In the genomic region with DNA sequence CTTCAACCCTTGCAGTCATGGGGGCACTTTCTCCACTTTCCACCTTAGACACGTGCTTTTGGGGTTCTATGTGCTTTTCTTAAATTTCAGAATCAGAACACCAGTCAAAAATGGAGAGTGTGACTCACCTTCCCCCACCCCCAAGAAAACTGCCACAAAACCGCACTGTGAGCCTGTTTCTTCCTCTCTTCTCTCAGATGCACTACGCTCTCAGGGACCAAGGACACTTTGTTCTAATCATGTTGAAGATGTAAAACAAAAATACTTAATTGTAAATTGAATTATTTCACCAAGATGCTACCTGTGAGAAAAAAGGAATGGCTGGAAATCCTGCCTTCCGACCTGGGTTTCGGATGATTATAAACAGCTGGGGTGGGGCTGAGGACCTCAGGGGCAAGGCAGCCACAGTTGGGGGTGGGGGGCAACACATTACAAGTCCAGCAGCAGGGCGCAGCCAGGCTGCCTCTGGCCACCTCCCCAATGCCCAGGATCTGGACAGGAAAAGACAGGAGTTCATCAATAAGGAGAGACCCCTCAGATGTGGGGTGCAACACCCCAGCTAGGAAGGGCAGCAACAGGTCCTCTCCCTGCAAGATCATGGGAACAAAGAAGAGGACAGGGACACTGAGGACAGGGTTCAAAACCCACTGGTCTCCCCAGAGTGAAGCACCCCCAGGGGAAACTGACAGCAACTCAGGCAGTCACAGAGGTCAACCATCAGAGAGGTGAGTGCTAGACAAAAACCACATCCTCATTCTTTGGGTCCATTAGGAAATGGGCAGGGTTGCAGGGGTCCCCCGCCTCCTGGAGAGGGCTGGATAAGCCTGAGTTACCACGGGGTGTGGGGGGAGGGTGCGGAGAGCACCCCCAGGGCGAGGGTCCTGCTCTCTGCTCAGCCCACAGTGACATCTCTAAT, we compare ENCODE assay signal across 8 cellular contexts. TPM values are rescaled to one million over a fixed set of nuclear protein-coding genes. Genes with fewer than 3 reads are reported as not detected.
DNase-seq lines count a peak whose midpoint lies in the region; ATAC-seq and TF ChIP-seq lines count a peak whose summit lies in the region.

No MANE protein-coding gene starts in this region.

- H3K27ac ChIP-seq in right cardiac atrium (ENCODE audit: low read length) (peak overlapping the region; percentile 13), substantia nigra (ENCODE audit: low read depth, low read length, poor library complexity, severe bottlenecking) (peak overlapping the region; percentile 71), WERI-Rb-1 (no peak overlapping the region)

- peak overlapping the region; percentile 87 for H3K27ac Mint-ChIP-seq in activated CD8-positive, alpha-beta memory T cell treated with anti-CD3 and anti-CD28 coated beads, Interleukin-2, amount 10 ng/mL, durations not matched to agents 7 days and 5 days

- ATAC-seq in right cardiac atrium (peak in 1 of 2 donors; percentile 26), SK-N-SH treated with all-trans-retinoic acid at 6 μM for 48 hours (no peak)
- peak; percentile 72 for ATAC-seq in activated CD8-positive, alpha-beta memory T cell treated with anti-CD3 and anti-CD28 coated beads, Interleukin-2, amount 10 ng/mL, durations not matched to agents 7 days and 5 days

- H3K27me3 Mint-ChIP-seq in activated CD8-positive, alpha-beta memory T cell treated with anti-CD3 and anti-CD28 coated beads, Interleukin-2, amount 10 ng/mL, durations not matched to agents 7 days and 5 days = no peaks in the 10 kb centered on the region

- 77% methylated on average over 10 of the region's 10 CpGs for WGBS in right cardiac atrium

- H3K4me1 ChIP-seq in right cardiac atrium (ENCODE audit: control insufficient read depth, insufficient read depth, low read length) = no peaks in the 10 kb centered on the region

- no peaks in the 10 kb centered on the region for H3K9me3 Mint-ChIP-seq in activated CD8-positive, alpha-beta memory T cell treated with anti-CD3 and anti-CD28 coated beads, Interleukin-2, amount 10 ng/mL, durations not matched to agents 7 days and 5 days (ENCODE audit: low read depth)

- no peaks in the 10 kb centered on the region for H3K9me3 ChIP-seq in right cardiac atrium (ENCODE audit: control insufficient read depth, low read length)
- H3K9me3 ChIP-seq in WERI-Rb-1 (ENCODE audit: severe bottlenecking) = no peaks in the 10 kb centered on the region

- H3K4me3 ChIP-seq in right cardiac atrium (ENCODE audit: low read length) (no peak overlapping the region), WERI-Rb-1 (ENCODE audit: low read depth, low read length) (no peak overlapping the region)

- CTCF ChIA-PET in activated CD8-positive, alpha-beta memory T cell treated with anti-CD3 and anti-CD28 coated beads, Interleukin-2, amount 10 ng/mL, durations not matched to agents 7 days and 5 days (lab: Charles Lee) = interaction anchor here (1.1 to 2.4 kb wide), 8 partner anchors 10 to 89 kb away, joined by 3 to 8 read pairs (median 4); no protein-coding TSS in a partner anchor

- H3K27me3 ChIP-seq in right cardiac atrium (ENCODE audit: control insufficient read depth, insufficient read depth) (no peaks in the 10 kb centered on the region), WERI-Rb-1 (ENCODE audit: insufficient read depth, low read depth, severe bottlenecking) (no peaks in the 10 kb centered on the region)

- H3K4me1 Mint-ChIP-seq in activated CD8-positive, alpha-beta memory T cell treated with anti-CD3 and anti-CD28 coated beads, Interleukin-2, amount 10 ng/mL, durations not matched to agents 7 days and 5 days = peaks cover 96% of the 10 kb centered on the region

- intact Hi-C loops in right cardiac atrium (cut with DNase I) = no loop called here
- intact Hi-C loops in cardiac septum (cut with DNase I) = no loop called here

- TF ChIP-seq CTCF in WERI-Rb-1 (IDR thresholded peaks at IDR 0.05; ENCODE audit: low read depth, low read length) = no peak

- H3K36me3 ChIP-seq in WERI-Rb-1 = no peaks in the 10 kb centered on the region

- peaks cover 77% of the 10 kb centered on the region for H3K36me3 Mint-ChIP-seq in activated CD8-positive, alpha-beta memory T cell treated with anti-CD3 and anti-CD28 coated beads, Interleukin-2, amount 10 ng/mL, durations not matched to agents 7 days and 5 days

- H3K4me3 Mint-ChIP-seq in activated CD8-positive, alpha-beta memory T cell treated with anti-CD3 and anti-CD28 coated beads, Interleukin-2, amount 10 ng/mL, durations not matched to agents 7 days and 5 days = peak overlapping the region; percentile 68

- DNase-seq in right cardiac atrium (peak in 1 of 3 donors; percentile 26), cardiac septum (ENCODE audit: low spot score) (no peak), KG1 (lab: John Stamatoyannopoulos, UW) (peak; percentile 37), mesenteric fat pad (ENCODE audit: low spot score) (peak; percentile 68), substantia nigra (lab: John Stamatoyannopoulos, UW) (no peak), WERI-Rb-1 (no peak)
- DNase-seq in activated CD8-positive, alpha-beta memory T cell treated with anti-CD3 and anti-CD28 coated beads, Interleukin-2, amount 10 ng/mL, durations not matched to agents 7 days and 5 days = peak; percentile 96

TF ChIP-seq in SK-N-SH treated with all-trans-retinoic acid at 6 μM for 48 hours, 23 proteins besides CTCF, POLR2A, EP300 and RAD21 (continues in another document):
- TF ChIP-seq TCF4 (CRISPR knock-in tag; IDR thresholded peaks at IDR 0.05; ENCODE audit: borderline replicate concordance) (no peak), ESRRG (CRISPR knock-in tag; IDR thresholded peaks at IDR 0.05) (no peak), BACH2 (CRISPR knock-in tag; IDR thresholded peaks at IDR 0.05; ENCODE audit: borderline replicate concordance) (no peak), ZNF8 (CRISPR knock-in tag; IDR thresholded peaks at IDR 0.05) (no peak), TOX (CRISPR knock-in tag; IDR thresholded peaks at IDR 0.05; ENCODE audit: borderline replicate concordance) (no peak), ZNF565 (CRISPR knock-in tag; conservative IDR thresholded peaks at IDR 0.05; ENCODE audit: low read depth) (no peak), ZFP3 (CRISPR knock-in tag; IDR thresholded peaks at IDR 0.05) (no peak), ZFP30 (CRISPR knock-in tag; IDR thresholded peaks at IDR 0.05) (no peak), SNAI2 (CRISPR knock-in tag; IDR thresholded peaks at IDR 0.05) (no peak), CSDC2 (CRISPR knock-in tag; IDR thresholded peaks at IDR 0.05) (no peak), ISL1 (CRISPR knock-in tag; IDR thresholded peaks at IDR 0.05) (no peak), ZNF70 (CRISPR knock-in tag; IDR thresholded peaks at IDR 0.05) (no peak), PPARA (CRISPR knock-in tag; IDR thresholded peaks at IDR 0.05; ENCODE audit: borderline replicate concordance) (no peak), ARNTL (CRISPR knock-in tag; IDR thresholded peaks at IDR 0.05; ENCODE audit: borderline replicate concordance, low read depth) (no peak), CREB5 (CRISPR knock-in tag; IDR thresholded peaks at IDR 0.05; ENCODE audit: low read depth) (no peak), ZC3H10 (CRISPR knock-in tag; IDR thresholded peaks at IDR 0.05) (no peak)
- TF ChIP-seq, protein P1, sequence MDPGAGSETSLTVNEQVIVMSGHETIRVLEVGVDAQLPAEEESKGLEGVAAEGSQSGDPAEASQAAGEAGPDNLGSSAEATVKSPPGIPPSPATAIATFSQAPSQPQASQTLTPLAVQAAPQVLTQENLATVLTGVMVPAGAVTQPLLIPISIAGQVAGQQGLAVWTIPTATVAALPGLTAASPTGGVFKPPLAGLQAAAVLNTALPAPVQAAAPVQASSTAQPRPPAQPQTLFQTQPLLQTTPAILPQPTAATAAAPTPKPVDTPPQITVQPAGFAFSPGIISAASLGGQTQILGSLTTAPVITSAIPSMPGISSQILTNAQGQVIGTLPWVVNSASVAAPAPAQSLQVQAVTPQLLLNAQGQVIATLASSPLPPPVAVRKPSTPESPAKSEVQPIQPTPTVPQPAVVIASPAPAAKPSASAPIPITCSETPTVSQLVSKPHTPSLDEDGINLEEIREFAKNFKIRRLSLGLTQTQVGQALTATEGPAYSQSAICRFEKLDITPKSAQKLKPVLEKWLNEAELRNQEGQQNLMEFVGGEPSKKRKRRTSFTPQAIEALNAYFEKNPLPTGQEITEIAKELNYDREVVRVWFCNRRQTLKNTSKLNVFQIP (CRISPR knock-in tag; IDR thresholded peaks at IDR 0.05; ENCODE audit: borderline replicate concordance, low read depth) = no peak

RNA-seq across cellular contexts. Expression of gene SEMA4D, which starts 33.7 kb away (rescaled TPM):
- 10 to 100 TPM; 23.3 to 28.3 (median 27.0) TPM for total RNA-seq in right cardiac atrium
- polyA plus RNA-seq in right cardiac atrium = 13.0 TPM
- 21.4 TPM for total RNA-seq in cardiac septum
- total RNA-seq in activated CD8-positive, alpha-beta memory T cell treated with anti-CD3 and anti-CD28 coated beads, Interleukin-2, amount 10 ng/mL, durations not matched to agents 7 days and 5 days = 100 to 1,000 TPM; 408 to 525 TPM
- total RNA-seq in mesenteric fat pad = 16.9 TPM

Comparison
In these comparisons a context has a peak if more than half of its experiments do, and no peak if none do; other contexts are left out.
1. DNase-seq: peak in KG1 (single experiment), activated CD8-positive, alpha-beta memory T cell treated with anti-CD3 and anti-CD28 coated beads, Interleukin-2, amount 10 ng/mL, durations not matched to agents 7 days and 5 days (single experiment) and mesenteric fat pad (single experiment); none in cardiac septum (single experiment), substantia nigra (0 of 49) and WERI-Rb-1 (single experiment).
2. RNA of gene SEMA4D, which starts 33.7 kb away (total RNA-seq): 408 to 525 TPM in activated CD8-positive, alpha-beta memory T cell treated with anti-CD3 and anti-CD28 coated beads, Interleukin-2, amount 10 ng/mL, durations not matched to agents 7 days and 5 days; 23.3 to 28.3 TPM in right cardiac atrium, 21.4 TPM in cardiac septum (single experiment) and 16.9 TPM in mesenteric fat pad (single experiment); every median in the first group is over 10 times any median in the second.